In the genomic region with DNA sequence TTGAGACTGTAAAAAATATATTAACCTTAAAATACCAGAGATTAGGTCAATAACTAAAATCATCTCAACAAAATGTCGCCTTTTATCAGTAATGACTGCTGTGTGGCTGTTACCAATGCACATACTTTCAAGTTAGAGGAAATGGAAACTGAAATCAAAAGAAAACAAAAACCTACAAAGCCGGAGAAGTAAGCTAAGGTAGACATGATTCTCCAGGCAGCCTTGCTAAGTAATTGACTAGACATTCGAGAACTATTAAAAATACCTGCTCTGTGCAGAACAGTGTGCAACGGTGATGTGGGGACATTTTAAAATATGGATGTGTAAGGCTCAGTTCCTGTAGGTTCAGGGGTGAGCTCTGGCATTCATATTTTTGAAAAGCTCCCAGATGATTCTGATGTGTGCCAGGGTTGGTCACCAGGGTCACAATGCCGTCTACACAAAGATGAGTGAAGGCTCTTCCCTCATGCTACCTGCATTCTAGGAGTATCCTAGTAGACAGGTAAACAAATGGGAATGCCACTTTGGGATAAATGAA, we compare ENCODE assay signal across 8 cellular contexts. TPM values are rescaled to one million over a fixed set of nuclear protein-coding genes. Genes with fewer than 3 reads are reported as not detected.
DNase-seq lines count a peak whose midpoint lies in the region; ATAC-seq and TF ChIP-seq lines count a peak whose summit lies in the region.

No MANE protein-coding gene starts in this region.

- H3K36me3 ChIP-seq in RWPE2 (ENCODE audit: low read depth) (no peaks in the 10 kb centered on the region), esophagus squamous epithelium (no peaks in the 10 kb centered on the region), rectal smooth muscle tissue (ENCODE audit: control insufficient read depth, insufficient read depth, low read length) (no peaks in the 10 kb centered on the region)

- intact Hi-C loops in esophagus squamous epithelium (cut with DNase I), result no loop called here

- ATAC-seq in HG02610 (IDR thresholded peaks at IDR 0.05; ENCODE audit: unreplicated experiment), result peak; percentile 37
- no peak for ATAC-seq in RWPE2 (ENCODE audit: low read depth)

- H3K4me1 ChIP-seq in RWPE2 (ENCODE audit: insufficient read depth, poor library complexity, severe bottlenecking) (peaks cover 38% of the 10 kb centered on the region), esophagus squamous epithelium (peaks cover 0 to 27% (median 4%) of the 10 kb centered on the region in 3 donors), rectal smooth muscle tissue (ENCODE audit: control insufficient read depth, insufficient read depth, low read length) (peaks cover 9% of the 10 kb centered on the region)

- no peak for TF ChIP-seq CTCF in GM13977 (IDR thresholded peaks at IDR 0.05; ENCODE audit: extremely low read depth, insufficient read depth, missing control alignments)
- TF ChIP-seq CTCF in RWPE2 (IDR thresholded peaks at IDR 0.05; ENCODE audit: poor library complexity, severe bottlenecking), result no peak
- TF ChIP-seq CTCF in esophagus squamous epithelium (IDR thresholded peaks at IDR 0.05), result no peak

- WGBS in esophagus squamous epithelium, 2 donors, result 27 to 33% methylated on average over 5 of the region's 5 CpGs

- H3K4me3 ChIP-seq in RWPE2 (ENCODE audit: severe bottlenecking) (peak overlapping the region; percentile 35), esophagus squamous epithelium (peak overlapping the region; percentile 49 to 88 (median 74)), rectal smooth muscle tissue (ENCODE audit: low read length) (peak overlapping the region; percentile 82)

- peak; percentile 65 for DNase-seq in GM13977 (ENCODE audit: low spot score)
- no peak for DNase-seq in RWPE2 (ENCODE audit: low spot score)
- no peak for DNase-seq in esophagus squamous epithelium (lab: John Stamatoyannopoulos, UW)
- no peak for DNase-seq in LoVo (ENCODE audit: low spot score)
- no peak for DNase-seq in NCI-H2227 treated with DMSO at 0.1 percent for 48 hours (lab: John Stamatoyannopoulos, UW)
- no peak for DNase-seq in NCI-H2107 (lab: John Stamatoyannopoulos, UW)

- H3K9me3 ChIP-seq in RWPE2 (ENCODE audit: severe bottlenecking) (no peaks in the 10 kb centered on the region), esophagus squamous epithelium (no peaks in the 10 kb centered on the region)

- TF ChIP-seq POLR2A in esophagus squamous epithelium (IDR thresholded peaks at IDR 0.05), result no peak

- H3K9ac ChIP-seq in rectal smooth muscle tissue (ENCODE audit: low read length), result peak overlapping the region; percentile 55

- H3K27ac ChIP-seq in RWPE2 (ENCODE audit: poor library complexity, severe bottlenecking), result peak overlapping the region; percentile 75
- peak overlapping the region; percentile 79 to 94 (median 88) for H3K27ac ChIP-seq in esophagus squamous epithelium
- peak overlapping the region; percentile 73 for H3K27ac ChIP-seq in rectal smooth muscle tissue (ENCODE audit: low read depth, low read length)

- in situ Hi-C loops in GM13977 (cut with MboI; ENCODE audit: low pct_unique_long_range_greater_than_20kb, low sequenced_read_pairs, unreplicated experiment), result no loop called here

- H3K27me3 ChIP-seq in RWPE2 (ENCODE audit: insufficient read depth, poor library complexity, severe bottlenecking), result no peaks in the 10 kb centered on the region
- no peaks in the 10 kb centered on the region for H3K27me3 ChIP-seq in esophagus squamous epithelium
- no peaks in the 10 kb centered on the region for H3K27me3 ChIP-seq in rectal smooth muscle tissue (ENCODE audit: control insufficient read depth, insufficient read depth, low read length)

RNA-seq across cellular contexts. Expression of a gene that starts 0.6 kb away (rescaled TPM):
- total RNA-seq in esophagus squamous epithelium, result 10 to 100 TPM in 1 of 4 donors, 1 to 10 TPM in 3; 1.1 to 10.2 (median 5.8) TPM

RNA-seq across cellular contexts. Expression of a gene that starts 30.7 kb away (rescaled TPM):
- 10 to 100 TPM in 2 of 4 donors, 1 to 10 TPM in 2; 2.9 to 15.0 (median 9.0) TPM for total RNA-seq in esophagus squamous epithelium
